9 cellular contexts compared by ENCODE assay signal in the genomic region with DNA sequence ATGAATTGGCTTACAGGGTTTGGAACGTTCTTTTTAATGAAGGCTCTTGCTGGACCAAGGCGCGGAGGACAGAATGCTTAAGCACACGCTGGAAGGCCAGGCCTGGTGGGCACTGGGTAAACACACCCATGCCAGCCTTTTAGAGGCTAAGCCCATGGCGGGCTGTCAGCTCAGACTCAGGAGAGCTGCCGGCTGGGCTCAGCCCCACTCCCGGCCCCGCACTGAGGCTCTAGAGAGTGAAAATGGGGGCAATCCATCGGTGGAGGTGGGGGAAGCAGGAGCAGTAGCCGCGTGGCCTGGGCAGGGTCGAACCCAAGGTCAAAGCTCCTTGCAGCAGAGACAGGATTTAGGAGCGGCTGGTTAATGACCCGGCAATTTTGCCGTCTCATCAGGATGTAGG.
"Had no signal": no experiment of that assay in that cellular context is flagged by ENCODE, and none has a peak within 500 bp of the region (broad histone marks: within the 10 kb centered on the region; RNA-seq: fewer than 3 reads in every experiment).

No MANE protein-coding gene starts in this region.

- H3K36me3 ChIP-seq: HAP-1 had no signal

- H3K27ac Mint-ChIP-seq: HFFc6, IgD-negative memory B cell had no signal

- H3K9ac ChIP-seq: GM23248 had no signal

- H3K27me3 Mint-ChIP-seq: IgD-negative memory B cell had no signal

- H3K36me3 Mint-ChIP-seq: IgD-negative memory B cell had no signal

- H3K27ac ChIP-seq: GM23248, HL-60 had no signal

- DNase-seq: GM23248, GOT3, H7, HFFc6 had no signal

- H3K4me3 ChIP-seq: GM23248, HAP-1 had no signal

- H3K4me3 Mint-ChIP-seq: HFFc6, IgD-negative memory B cell had no signal

- H3K9me3 ChIP-seq: HAP-1 had no signal

- ATAC-seq: HCT116, HepG2 had no signal

- H3K4me1 Mint-ChIP-seq: IgD-negative memory B cell had no signal
